In the genomic region with DNA sequence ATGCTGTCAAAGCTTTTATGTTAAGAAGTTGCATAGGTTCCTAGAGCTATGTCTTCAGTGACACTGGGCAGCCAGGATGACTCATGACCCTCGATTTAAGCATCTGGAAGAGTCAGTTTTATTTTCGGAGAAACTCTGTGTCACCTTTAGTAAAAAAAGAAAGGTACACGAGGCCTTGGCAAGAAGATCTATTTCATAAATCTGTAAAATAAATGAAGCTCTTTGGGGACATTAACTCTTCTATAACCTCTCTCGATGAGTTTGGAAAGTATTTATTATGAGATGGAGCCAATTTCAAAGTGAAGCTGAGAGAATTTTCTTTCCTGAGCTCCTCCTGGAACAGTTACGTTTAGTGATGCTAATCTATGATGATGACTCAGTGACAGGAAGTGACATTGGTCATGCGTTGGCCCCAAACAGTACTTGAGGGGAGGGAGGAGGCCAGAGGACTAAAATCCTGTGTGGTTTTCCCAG, we compare ENCODE assay signal across 14 cellular contexts.
DNase-seq lines count a peak whose midpoint lies in the region; ATAC-seq, FAIRE-seq and TF ChIP-seq lines count a peak whose summit lies in the region.
"Had no signal": no experiment of that assay in that cellular context is flagged by ENCODE, and none has a peak within 500 bp of the region (broad histone marks: within the 10 kb centered on the region; RNA-seq: fewer than 3 reads in every experiment).

No MANE protein-coding gene starts in this region.

- H3K9me1 ChIP-seq in endothelial cell of umbilical vein (replicated peaks; ENCODE audit: control insufficient read depth, extremely low read depth, insufficient read depth, low read length): no peaks in the 10 kb centered on the region

- in situ Hi-C loops in Panc1 (cut with HindIII; ENCODE audit: low pct_unique_long_range_greater_than_20kb, low sequenced_read_pairs): no loop called here

- H3K27ac ChIP-seq in Panc1 (ENCODE audit: low read length): no peak overlapping the region
- H3K27ac ChIP-seq in endothelial cell of umbilical vein (ENCODE audit: insufficient read depth, low read depth, low read length): peak overlapping the region; percentile 69
- H3K27ac ChIP-seq in skeletal muscle tissue (ENCODE audit: low read depth, low read length): peak overlapping the region; percentile 32
- H3K27ac ChIP-seq: skin epidermis had no signal

- DNase-seq in SHP77 (lab: John Stamatoyannopoulos, UW) (peak; percentile 4 to 20), SHP77 treated with DMSO at 0.1 percent for 48 hours (lab: John Stamatoyannopoulos, UW) (no peak), Panc1 (ENCODE audit: low read depth, low spot score) (peak; percentile 55), endothelial cell of umbilical vein (ENCODE audit: low read depth, low spot score) (peak; percentile 84), germinal center (ENCODE audit: low spot score) (no peak)
- DNase-seq in stimulated activated CD4-positive, alpha-beta T cell treated with anti-CD3 and anti-CD28 coated beads, Interleukin-15, amount 100 ng/mL, for 24 hours: no peak
- DNase-seq: activated effector memory CD4-positive, alpha-beta T cell treated with anti-CD3 and anti-CD28 coated beads, Interleukin-2, amount 50 U/mL, for 16 hours; endodermal cell; NCI-H2227 treated with DMSO at 0.1 percent for 48 hours; T-helper 9 cell had no signal

- H3K9me3 ChIP-seq in Panc1 (ENCODE audit: control insufficient read depth, insufficient read depth, low read depth, low read length) (no peaks in the 10 kb centered on the region), endothelial cell of umbilical vein (replicated peaks; ENCODE audit: control insufficient read depth, insufficient read depth, low read length) (no peaks in the 10 kb centered on the region), skeletal muscle tissue (ENCODE audit: control insufficient read depth in 3 of 3, low read length in 3 of 3) (no peaks in the 10 kb centered on the region)

- H4K20me1 ChIP-seq in endothelial cell of umbilical vein (replicated peaks; ENCODE audit: control insufficient read depth, extremely low read depth, insufficient read depth, low read length): no peaks in the 10 kb centered on the region

- POLR2A ChIA-PET in Panc1 (lab: Charles Lee) (no interaction called here), endothelial cell of umbilical vein (lab: Charles Lee) (no interaction called here)

- H3K4me2 ChIP-seq in endothelial cell of umbilical vein (ENCODE audit: insufficient read depth, low read length): peak overlapping the region; percentile 75

- dilution Hi-C loops in endothelial cell of umbilical vein (cut with MboI; ENCODE audit: extremely low pct_ligation_motif_present, low sequenced_read_pairs): no loop called here

- CTCF ChIA-PET in Panc1 (lab: Charles Lee) (no interaction called here), endothelial cell of umbilical vein (lab: Charles Lee) (interaction anchor here (1.0 to 4.5 kb wide), 9 partner anchors 45 to 400 kb away, joined by 3 to 39 read pairs (median 5); no protein-coding TSS in a partner anchor)

- H3K4me1 ChIP-seq in Panc1 (ENCODE audit: control insufficient read depth, insufficient read depth, low read length): no peaks in the 10 kb centered on the region
- peaks cover 48% of the 10 kb centered on the region for H3K4me1 ChIP-seq in endothelial cell of umbilical vein (ENCODE audit: control insufficient read depth, extremely low read depth, insufficient read depth, low read length)
- peaks cover 3 to 12% (median 8%) of the 10 kb centered on the region in 3 donors for H3K4me1 ChIP-seq in skeletal muscle tissue (ENCODE audit: control insufficient read depth in 3 of 3, insufficient read depth in 3 of 3, low read length in 3 of 3)

- BruUV-seq in Panc1 (replicated peaks; lab: Mats Ljungman, UMichigan) (no TSS peak), endothelial cell of umbilical vein (replicated peaks; lab: Mats Ljungman, UMichigan) (no TSS peak)

- FAIRE-seq in endothelial cell of umbilical vein (lab: Jason Lieb, UNC): peak; percentile 89

- no peak overlapping the region for H3K4me3 ChIP-seq in Panc1 (ENCODE audit: low read depth in 2 of 2, low read length in 2 of 2)
- peak overlapping the region in 1 of 3 experiments; percentile 42 for H3K4me3 ChIP-seq in endothelial cell of umbilical vein (replicated peaks in 1 of 3; ENCODE audit: insufficient read depth in 1 of 3, low read depth in 1 of 3, low read length in 3 of 3)
- no peak overlapping the region for H3K4me3 ChIP-seq in skeletal muscle tissue (ENCODE audit: low read length in 3 of 3)
- H3K4me3 ChIP-seq: skin epidermis had no signal

- no peaks in the 10 kb centered on the region for H3K27me3 ChIP-seq in Panc1 (ENCODE audit: control insufficient read depth, insufficient read depth, low read length)
- H3K27me3 ChIP-seq in endothelial cell of umbilical vein (ENCODE audit: control insufficient read depth in 2 of 2, insufficient read depth in 2 of 2, low read length in 2 of 2): no peaks in the 10 kb centered on the region
- no peaks in the 10 kb centered on the region for H3K27me3 ChIP-seq in skeletal muscle tissue (ENCODE audit: control insufficient read depth in 3 of 3, insufficient read depth in 3 of 3, low read length in 3 of 3)

- no peaks in the 10 kb centered on the region for H3K79me2 ChIP-seq in endothelial cell of umbilical vein (ENCODE audit: control insufficient read depth, insufficient read depth, low read length)

- no peak for TF ChIP-seq POLR2A in endothelial cell of umbilical vein (IDR thresholded peaks at IDR 0.05; ENCODE audit: low read depth, low read length)

- intact Hi-C loops in Panc1 (cut with micrococcal nuclease; ENCODE audit: unreplicated experiment): no loop called here
- intact Hi-C loops in endothelial cell of umbilical vein (cut with micrococcal nuclease): loop anchor here (1.0 to 10.0 kb wide), 2 partner anchors 44 to 709 kb away; a partner anchor contains a TSS

- H3K9ac ChIP-seq in endothelial cell of umbilical vein (replicated peaks; ENCODE audit: extremely low read depth, insufficient read depth, low read length) (peak overlapping the region; percentile 46), skeletal muscle tissue (ENCODE audit: low read depth in 1 of 3, low read length in 3 of 3) (peak overlapping the region in 1 of 3 donors; percentile 24)

- ATAC-seq in Panc1 (peak; percentile 62; the same call in 1 of the 2 replicates), GM21390 (IDR thresholded peaks at IDR 0.05; ENCODE audit: unreplicated experiment) (no peak)
- ATAC-seq: stimulated activated memory B cell treated with anti-CD40 and anti-IgM and Interleukin-4, amounts not matched to agents 10 μg/mL and 1 μg/mL and 100 μg/mL, for 72 hours had no signal

- TF ChIP-seq CTCF in Panc1 (IDR thresholded peaks at IDR 0.05) (no peak), endothelial cell of umbilical vein (IDR thresholded peaks at IDR 0.05; ENCODE audit: extremely low read depth in 1 of 2, insufficient read depth in 1 of 2, low read depth in 1 of 2, low read length in 2 of 2) (no peak)

- no peak overlapping the region for H2AFZ ChIP-seq in endothelial cell of umbilical vein (ENCODE audit: low read depth, low read length)

- H3K36me3 ChIP-seq in Panc1 (ENCODE audit: control insufficient read depth, insufficient read depth, low read length): no peaks in the 10 kb centered on the region
- H3K36me3 ChIP-seq in endothelial cell of umbilical vein (ENCODE audit: control insufficient read depth in 2 of 2, extremely low read depth in 1 of 2, insufficient read depth in 2 of 2, low read length in 2 of 2): no peaks in the 10 kb centered on the region
- H3K36me3 ChIP-seq in skeletal muscle tissue (ENCODE audit: control insufficient read depth in 3 of 3, insufficient read depth in 3 of 3, low read length in 3 of 3): no peaks in the 10 kb centered on the region

TF ChIP-seq in endothelial cell of umbilical vein, 7 proteins besides CTCF, POLR2A, EP300 and RAD21:
- TF ChIP-seq EZH2 (IDR thresholded peaks at IDR 0.05; ENCODE audit: borderline replicate concordance, low read depth, low read length, severe bottlenecking) (no peak), MYC (IDR thresholded peaks at IDR 0.05; ENCODE audit: low read depth, low read length) (no peak), POLR2AphosphoS5 (IDR thresholded peaks at IDR 0.05; ENCODE audit: insufficient read depth, low read depth, low read length) (peak; percentile 38), JUN (IDR thresholded peaks at IDR 0.05; ENCODE audit: borderline replicate concordance, insufficient read depth, insufficient read length, low read depth) (peak; percentile 89), GATA2 (IDR thresholded peaks at IDR 0.05; ENCODE audit: insufficient read depth, insufficient read length, low read depth, low read length) (peak; percentile 97), FOS (IDR thresholded peaks at IDR 0.05; ENCODE audit: borderline replicate concordance, insufficient read depth, low read length) (peak; percentile 84)
- TF ChIP-seq, protein P1, sequence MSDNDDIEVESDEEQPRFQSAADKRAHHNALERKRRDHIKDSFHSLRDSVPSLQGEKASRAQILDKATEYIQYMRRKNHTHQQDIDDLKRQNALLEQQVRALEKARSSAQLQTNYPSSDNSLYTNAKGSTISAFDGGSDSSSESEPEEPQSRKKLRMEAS (IDR thresholded peaks at IDR 0.05; ENCODE audit: insufficient read depth, insufficient read length): no peak

Comparison
In these comparisons a context has a peak if more than half of its experiments do, and no peak if none do; other contexts are left out.
1. DNase-seq: peak in SHP77 (2 of 2), Panc1 (single experiment) and endothelial cell of umbilical vein (single experiment); none in SHP77 treated with DMSO at 0.1 percent for 48 hours (single experiment), germinal center (single experiment) and stimulated activated CD4-positive, alpha-beta T cell treated with anti-CD3 and anti-CD28 coated beads, Interleukin-15, amount 100 ng/mL, for 24 hours (single experiment).